In the genomic region with DNA sequence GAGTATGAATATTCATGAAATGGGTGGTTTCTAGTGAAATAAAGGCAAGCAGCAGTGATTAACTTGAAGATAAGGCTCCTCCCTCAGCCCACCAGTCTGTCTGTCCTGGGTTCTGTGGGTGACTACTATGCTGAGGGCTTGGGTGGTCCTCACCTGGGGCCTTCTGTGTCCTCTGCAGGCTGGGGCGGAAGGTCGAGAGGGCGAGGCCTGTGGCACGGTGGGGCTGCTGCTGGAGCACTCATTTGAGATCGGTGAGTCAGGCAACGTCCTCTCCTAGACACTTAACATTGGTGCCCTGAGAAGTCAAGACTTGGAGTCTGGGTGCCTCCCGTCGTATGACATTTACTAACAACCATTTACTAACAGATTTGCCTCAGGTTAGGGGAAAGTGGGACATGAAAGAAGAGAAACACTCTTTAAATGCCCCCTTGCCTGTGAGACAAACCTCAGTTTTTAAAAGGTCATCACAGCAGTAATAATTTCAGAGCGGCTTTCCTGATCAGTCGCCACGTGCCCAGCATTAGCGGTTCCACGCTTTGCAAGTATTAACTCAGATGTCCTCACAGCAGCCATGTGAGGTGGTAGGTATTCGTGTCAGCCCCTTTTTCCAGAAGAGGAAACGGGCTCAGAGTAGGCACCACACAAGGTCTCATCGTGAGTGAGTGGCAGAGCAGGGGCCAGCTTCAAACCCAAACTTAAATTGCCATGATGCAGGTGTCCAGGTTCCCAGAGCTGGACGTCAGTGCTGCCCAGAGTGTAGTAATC, we compare ENCODE assay signal across 1 cellular context.
TF ChIP-seq lines count a peak whose summit lies in the region.

No MANE protein-coding gene starts in this region.

TF ChIP-seq in IMR-90, 13 proteins besides CTCF, POLR2A, EP300 and RAD21:
- TF ChIP-seq, protein P1, sequence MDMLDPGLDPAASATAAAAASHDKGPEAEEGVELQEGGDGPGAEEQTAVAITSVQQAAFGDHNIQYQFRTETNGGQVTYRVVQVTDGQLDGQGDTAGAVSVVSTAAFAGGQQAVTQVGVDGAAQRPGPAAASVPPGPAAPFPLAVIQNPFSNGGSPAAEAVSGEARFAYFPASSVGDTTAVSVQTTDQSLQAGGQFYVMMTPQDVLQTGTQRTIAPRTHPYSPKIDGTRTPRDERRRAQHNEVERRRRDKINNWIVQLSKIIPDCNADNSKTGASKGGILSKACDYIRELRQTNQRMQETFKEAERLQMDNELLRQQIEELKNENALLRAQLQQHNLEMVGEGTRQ (IDR thresholded peaks at IDR 0.05; ENCODE audit: low read depth, low read length), result no peak
- TF ChIP-seq, protein P2, sequence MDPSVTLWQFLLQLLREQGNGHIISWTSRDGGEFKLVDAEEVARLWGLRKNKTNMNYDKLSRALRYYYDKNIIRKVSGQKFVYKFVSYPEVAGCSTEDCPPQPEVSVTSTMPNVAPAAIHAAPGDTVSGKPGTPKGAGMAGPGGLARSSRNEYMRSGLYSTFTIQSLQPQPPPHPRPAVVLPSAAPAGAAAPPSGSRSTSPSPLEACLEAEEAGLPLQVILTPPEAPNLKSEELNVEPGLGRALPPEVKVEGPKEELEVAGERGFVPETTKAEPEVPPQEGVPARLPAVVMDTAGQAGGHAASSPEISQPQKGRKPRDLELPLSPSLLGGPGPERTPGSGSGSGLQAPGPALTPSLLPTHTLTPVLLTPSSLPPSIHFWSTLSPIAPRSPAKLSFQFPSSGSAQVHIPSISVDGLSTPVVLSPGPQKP (IDR thresholded peaks at IDR 0.05; ENCODE audit: borderline replicate concordance, low read depth, low read length), result no peak
- no peak for TF ChIP-seq MAFK (IDR thresholded peaks at IDR 0.05; ENCODE audit: low read depth, low read length)
- TF ChIP-seq CEBPB (IDR thresholded peaks at IDR 0.05; ENCODE audit: low read depth, low read length), result no peak
- TF ChIP-seq RFX5 (IDR thresholded peaks at IDR 0.05; ENCODE audit: low read depth, low read length), result no peak
- TF ChIP-seq BHLHE40 (IDR thresholded peaks at IDR 0.05; ENCODE audit: low read depth, low read length), result no peak
- TF ChIP-seq RCOR1 (IDR thresholded peaks at IDR 0.05; ENCODE audit: insufficient replicate concordance, low read length), result no peak
- no peak for TF ChIP-seq NFE2L2 (IDR thresholded peaks at IDR 0.05; ENCODE audit: low read depth, low read length)
- no peak for TF ChIP-seq MAZ (IDR thresholded peaks at IDR 0.05; ENCODE audit: borderline replicate concordance, low read depth, low read length)
- TF ChIP-seq CHD1 (IDR thresholded peaks at IDR 0.05; ENCODE audit: low read depth, low read length), result no peak
